32 cellular contexts compared by ENCODE assay signal in genomic region chr7:120114626-120115025, GRCh38.
"Had no signal": no experiment of that assay in that cellular context is flagged by ENCODE, and none has a peak within 500 bp of the region (broad histone marks: within the 10 kb centered on the region; RNA-seq: fewer than 3 reads in every experiment).

No MANE protein-coding gene starts in this region.

- H3K27me3 Mint-ChIP-seq: activated CD8-positive, alpha-beta memory T cell treated with anti-CD3 and anti-CD28 coated beads, Interleukin-2, amount 10 ng/mL, durations not matched to agents 7 days and 5 days; activated naive CD4-positive, alpha-beta T cell treated with anti-CD3 and anti-CD28 coated beads, Interleukin-2, amount 50 U/mL, for 24 hours; activated naive CD8-positive, alpha-beta T cell treated with anti-CD3 and anti-CD28 coated beads for 36 hours; activated naive CD8-positive, alpha-beta T cell treated with anti-CD3 and anti-CD28 coated beads, Interleukin-2, amount 50 U/mL, for 24 hours; dendritic cell treated with granulocyte-macrophage colony-stimulating factor and Interleukin-4, amounts not matched to agents 40 ng/mL and 50 ng/mL, for 4 days had no signal

- H3K27ac Mint-ChIP-seq: activated CD8-positive, alpha-beta memory T cell treated with anti-CD3 and anti-CD28 coated beads, Interleukin-2, amount 10 ng/mL, durations not matched to agents 7 days and 5 days; activated CD8-positive, alpha-beta T cell treated with anti-CD3 and anti-CD28 coated beads, Interleukin-2, amount 10 ng/mL, durations not matched to agents 7 days and 5 days; activated naive CD4-positive, alpha-beta T cell treated with anti-CD3 and anti-CD28 coated beads for 36 hours; activated naive CD4-positive, alpha-beta T cell treated with anti-CD3 and anti-CD28 coated beads, Interleukin-2, amount 50 U/mL, for 24 hours; activated naive CD8-positive, alpha-beta T cell treated with anti-CD3 and anti-CD28 coated beads for 36 hours; activated naive CD8-positive, alpha-beta T cell treated with anti-CD3 and anti-CD28 coated beads, Interleukin-2, amount 50 U/mL, for 24 hours; activated T-helper 1 cell treated with anti-CD3 and anti-CD28 coated beads, Interleukin-12 subunit alpha, Interleukin-12 subunit beta, Interleukin-2, Interleukin-4 antibody, amounts not matched to agents 30 ng/mL and 10 ng/mL and 1 ng/mL, durations not matched to agents 14 hours and 24 hours and 36 hours; activated T-helper 2 cell treated with anti-CD3 and anti-CD28 coated beads, Interferon-gamma antibody, Interleukin-2, Interleukin-4, amounts not matched to agents 10 μg/mL and 5 μg/mL and 100 μg/mL, durations not matched to agents 14 hours and 24 hours and 36 hours; brain; dendritic cell treated with granulocyte-macrophage colony-stimulating factor and Interleukin-4, amounts not matched to agents 40 ng/mL and 50 ng/mL, for 4 days; endodermal cell; WTC11 had no signal

- H3K4me1 Mint-ChIP-seq: activated CD8-positive, alpha-beta memory T cell treated with anti-CD3 and anti-CD28 coated beads, Interleukin-2, amount 10 ng/mL, durations not matched to agents 7 days and 5 days; activated naive CD4-positive, alpha-beta T cell treated with anti-CD3 and anti-CD28 coated beads, Interleukin-2, amount 50 U/mL, for 24 hours; activated naive CD8-positive, alpha-beta T cell treated with anti-CD3 and anti-CD28 coated beads for 36 hours; activated naive CD8-positive, alpha-beta T cell treated with anti-CD3 and anti-CD28 coated beads, Interleukin-2, amount 50 U/mL, for 24 hours; brain; endodermal cell; WTC11 had no signal

- H3K4me1 ChIP-seq: ascending aorta, breast epithelium, colonic mucosa had no signal

- DNase-seq: activated CD4-positive, alpha-beta T cell treated with anti-CD3 and anti-CD28 coated beads for 1 hour; activated CD4-positive, alpha-beta T cell treated with anti-CD3 and anti-CD28 coated beads for 48 hours; activated CD4-positive, alpha-beta T cell treated with anti-CD3 and anti-CD28 coated beads, Interleukin-2, amount 50 U/mL, for 1 hour; activated CD4-positive, alpha-beta T cell treated with anti-CD3 and anti-CD28 coated beads, Interleukin-2, amount 50 U/mL, for 48 hours; activated CD8-positive, alpha-beta memory T cell treated with anti-CD3 and anti-CD28 coated beads, Interleukin-2, amount 10 ng/mL, durations not matched to agents 7 days and 5 days; activated CD8-positive, alpha-beta memory T cell treated with anti-CD3 and anti-CD28 coated beads, Interleukin-2, amount 50 U/mL, for 4 hours; activated CD8-positive, alpha-beta T cell treated with anti-CD3 and anti-CD28 coated beads, Interleukin-2, amount 10 ng/mL, durations not matched to agents 7 days and 5 days; activated effector memory CD4-positive, alpha-beta T cell treated with anti-CD3 and anti-CD28 coated beads, Interleukin-2, amount 50 U/mL, for 16 hours; activated naive CD4-positive, alpha-beta T cell treated with anti-CD3 and anti-CD28 coated beads for 36 hours; activated naive CD8-positive, alpha-beta T cell treated with anti-CD3 and anti-CD28 coated beads for 36 hours; activated naive CD8-positive, alpha-beta T cell treated with anti-CD3 and anti-CD28 coated beads, Interleukin-2, amount 50 U/mL, for 24 hours; activated T-cell treated with anti-CD3 and anti-CD28 coated beads, Interleukin-2, amount 50 U/mL, for 1 hour; activated T-cell treated with anti-CD3 and anti-CD28 coated beads, Interleukin-2, amount 50 U/mL, for 48 hours; central memory CD4-positive, alpha-beta T cell; cerebellar nuclear complex; colonic mucosa; dorsolateral prefrontal cortex; effector memory CD4-positive, alpha-beta T cell; endodermal cell; foreskin fibroblast; head of caudate nucleus; T-helper 2 cell had no signal

- H3K27ac ChIP-seq: ascending aorta, breast epithelium, cardiac muscle cell, colonic mucosa, dorsolateral prefrontal cortex, VCaP had no signal

- H3K9me3 ChIP-seq: ascending aorta, colonic mucosa had no signal

- H3K36me3 Mint-ChIP-seq: activated CD8-positive, alpha-beta memory T cell treated with anti-CD3 and anti-CD28 coated beads, Interleukin-2, amount 10 ng/mL, durations not matched to agents 7 days and 5 days; activated naive CD4-positive, alpha-beta T cell treated with anti-CD3 and anti-CD28 coated beads, Interleukin-2, amount 50 U/mL, for 24 hours; activated naive CD8-positive, alpha-beta T cell treated with anti-CD3 and anti-CD28 coated beads for 36 hours; brain had no signal

- H3K4me3 Mint-ChIP-seq: activated CD8-positive, alpha-beta memory T cell treated with anti-CD3 and anti-CD28 coated beads, Interleukin-2, amount 10 ng/mL, durations not matched to agents 7 days and 5 days; activated CD8-positive, alpha-beta T cell treated with anti-CD3 and anti-CD28 coated beads, Interleukin-2, amount 10 ng/mL, durations not matched to agents 7 days and 5 days; activated naive CD4-positive, alpha-beta T cell treated with anti-CD3 and anti-CD28 coated beads for 36 hours; activated naive CD4-positive, alpha-beta T cell treated with anti-CD3 and anti-CD28 coated beads, Interleukin-2, amount 50 U/mL, for 24 hours; activated naive CD8-positive, alpha-beta T cell treated with anti-CD3 and anti-CD28 coated beads for 36 hours; activated naive CD8-positive, alpha-beta T cell treated with anti-CD3 and anti-CD28 coated beads, Interleukin-2, amount 50 U/mL, for 24 hours; activated T-helper 1 cell treated with anti-CD3 and anti-CD28 coated beads, Interleukin-12 subunit alpha, Interleukin-12 subunit beta, Interleukin-2, Interleukin-4 antibody, amounts not matched to agents 30 ng/mL and 10 ng/mL and 1 ng/mL, durations not matched to agents 14 hours and 24 hours and 36 hours; brain; dendritic cell treated with granulocyte-macrophage colony-stimulating factor and Interleukin-4, amounts not matched to agents 40 ng/mL and 50 ng/mL, for 4 days; endodermal cell; WTC11 had no signal

- H3K36me3 ChIP-seq: ascending aorta, breast epithelium, cardiac muscle cell, colonic mucosa had no signal

- H3K4me3 ChIP-seq: ascending aorta, breast epithelium, cardiac muscle cell, colonic mucosa, dorsolateral prefrontal cortex had no signal

- H3K27me3 ChIP-seq: ascending aorta, breast epithelium, cardiac muscle cell, colonic mucosa, dorsolateral prefrontal cortex had no signal
